Comparison of ENCODE assay signal across 12 cellular contexts in the genomic region with DNA sequence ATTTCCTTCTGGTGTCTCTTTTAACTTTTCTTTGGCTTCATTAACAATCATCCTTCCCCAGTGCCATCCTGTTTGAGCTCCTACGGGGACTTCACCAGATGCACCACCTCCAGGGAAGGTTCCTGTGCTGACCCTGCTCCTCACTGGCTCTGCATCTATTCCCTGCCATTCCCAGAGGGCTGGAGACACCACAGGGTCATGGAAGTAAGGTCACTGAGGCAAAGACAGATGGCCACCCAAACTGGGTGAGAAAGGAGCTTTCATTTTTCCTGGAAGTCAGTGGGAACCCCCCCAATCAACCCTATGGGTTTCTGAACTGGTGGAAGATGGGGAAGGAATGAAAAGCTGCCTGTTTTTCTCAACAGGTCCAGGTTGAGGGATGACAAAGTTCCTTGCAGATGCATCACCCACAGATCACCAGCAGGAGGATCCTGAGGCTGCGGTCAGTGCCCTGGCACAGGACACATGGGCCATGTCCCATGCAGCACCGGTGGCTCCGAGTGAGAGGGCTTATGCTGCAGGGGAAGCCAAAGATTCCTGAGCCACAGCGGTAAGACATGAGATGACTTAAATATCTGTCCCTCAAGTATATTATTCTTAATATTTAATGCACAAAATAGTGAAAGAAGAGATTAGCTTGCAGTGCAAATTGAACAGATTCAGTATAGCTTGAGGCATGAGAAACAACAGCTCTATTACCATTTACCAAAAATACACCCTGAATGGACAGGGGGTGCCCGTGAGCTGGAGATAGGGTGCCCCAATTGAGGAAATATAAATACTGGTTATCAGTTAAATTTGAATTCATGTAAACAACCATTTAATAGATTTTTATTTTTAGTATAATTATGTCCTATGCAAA.
DNase-seq lines count a peak whose midpoint lies in the region; ATAC-seq and TF ChIP-seq lines count a peak whose summit lies in the region.
"Had no signal": no experiment of that assay in that cellular context is flagged by ENCODE, and none has a peak within 500 bp of the region (broad histone marks: within the 10 kb centered on the region; RNA-seq: fewer than 3 reads in every experiment).

No MANE protein-coding gene starts in this region.

- H4K20me1 ChIP-seq in KMS-11 (ENCODE audit: insufficient read depth) = no peaks in the 10 kb centered on the region

- DNase-seq in Daoy (ENCODE audit: low read depth) = peak; percentile 22
- DNase-seq in cardiac fibroblast (ENCODE audit: low read depth in 2 of 2) = peak in 1 of 2 donors; percentile 26
- DNase-seq in mucosa of descending colon = no peak
- no peak for DNase-seq in kidney glomerular epithelial cell (lab: John Stamatoyannopoulos, UW)
- no peak for DNase-seq in activated CD4-positive, alpha-beta T cell treated with anti-CD3 and anti-CD28 coated beads for 48 hours
- DNase-seq in sigmoid colon = no peak
- DNase-seq: dorsolateral prefrontal cortex, Kasumi-1, SHP77 treated with DMSO at 0.1 percent for 48 hours had no signal

- no peak overlapping the region for H3K4me2 ChIP-seq in KMS-11

- no peak overlapping the region for H3K27ac ChIP-seq in KMS-11
- no peak overlapping the region for H3K27ac ChIP-seq in sigmoid colon
- H3K27ac ChIP-seq: dorsolateral prefrontal cortex, tibial nerve had no signal

- no peak overlapping the region for H3K9ac ChIP-seq in KMS-11

- H3K4me1 ChIP-seq in KMS-11 (ENCODE audit: low read depth, poor library complexity, severe bottlenecking) = peaks cover 25% of the 10 kb centered on the region
- H3K4me1 ChIP-seq in mucosa of descending colon (ENCODE audit: low read depth) = no peaks in the 10 kb centered on the region
- no peaks in the 10 kb centered on the region for H3K4me1 ChIP-seq in sigmoid colon

- H3K79me2 ChIP-seq in KMS-11 (ENCODE audit: insufficient read depth, low read depth) = no peaks in the 10 kb centered on the region

- ATAC-seq in mucosa of descending colon (peak; percentile 33), HG02973 (IDR thresholded peaks at IDR 0.05; ENCODE audit: unreplicated experiment) (no peak)

- TF ChIP-seq CTCF in KMS-11 (conservative IDR thresholded peaks at IDR 0.05; ENCODE audit: low read depth, low read length) (peak; percentile 49; the same call in 1 of the 2 replicates), cardiac fibroblast (IDR thresholded peaks at IDR 0.05; ENCODE audit: low read depth, low read length) (peak; percentile 55), mucosa of descending colon (IDR thresholded peaks at IDR 0.05) (no peak), sigmoid colon (IDR thresholded peaks at IDR 0.05) (no peak)

- H3K36me3 ChIP-seq in KMS-11 (ENCODE audit: insufficient read depth) (no peaks in the 10 kb centered on the region), mucosa of descending colon (ENCODE audit: low read depth) (no peaks in the 10 kb centered on the region), sigmoid colon (no peaks in the 10 kb centered on the region)
- H3K36me3 ChIP-seq: tibial nerve had no signal

- 54 to 63% methylated on average over 6 of the region's 6 CpGs for WGBS in sigmoid colon, 2 donors

- H2AFZ ChIP-seq in KMS-11 (ENCODE audit: low read depth) = no peak overlapping the region

- intact Hi-C loops in mucosa of descending colon (cut with DNase I, micrococcal nuclease) (no loop called here), sigmoid colon (cut with DNase I) (no loop called here)

- no peak overlapping the region for H3K4me3 ChIP-seq in KMS-11 (IDR thresholded peaks at IDR 0.05; ENCODE audit: insufficient read depth, low read depth, low read length)
- no peak overlapping the region for H3K4me3 ChIP-seq in cardiac fibroblast (replicated peaks in 1 of 2; ENCODE audit: low read depth in 2 of 2, low read length in 2 of 2)
- no peak overlapping the region for H3K4me3 ChIP-seq in mucosa of descending colon
- H3K4me3 ChIP-seq in sigmoid colon = no peak overlapping the region
- H3K4me3 ChIP-seq: dorsolateral prefrontal cortex, tibial nerve had no signal

- no peak for TF ChIP-seq POLR2A in sigmoid colon (IDR thresholded peaks at IDR 0.05)

- TF ChIP-seq EP300 in sigmoid colon (IDR thresholded peaks at IDR 0.05) = no peak

- H3K27me3 ChIP-seq in KMS-11 (ENCODE audit: insufficient read depth, low read depth) = no peaks in the 10 kb centered on the region
- peaks cover 0 to 5% (median 0%) of the 10 kb centered on the region in 3 donors for H3K27me3 ChIP-seq in sigmoid colon
- H3K27me3 ChIP-seq: tibial nerve had no signal

- H3K9me3 ChIP-seq in mucosa of descending colon (no peaks in the 10 kb centered on the region), sigmoid colon (no peaks in the 10 kb centered on the region)
- H3K9me3 ChIP-seq: tibial nerve had no signal

Comparison
In these comparisons a context has a peak if more than half of its experiments do, and no peak if none do; other contexts are left out.
1. CTCF ChIP-seq: peak in KMS-11 (single experiment) and cardiac fibroblast (single experiment); none in mucosa of descending colon (single experiment) and sigmoid colon (0 of 4).